ENCODE assay signal across 26 cellular contexts in the genomic region with DNA sequence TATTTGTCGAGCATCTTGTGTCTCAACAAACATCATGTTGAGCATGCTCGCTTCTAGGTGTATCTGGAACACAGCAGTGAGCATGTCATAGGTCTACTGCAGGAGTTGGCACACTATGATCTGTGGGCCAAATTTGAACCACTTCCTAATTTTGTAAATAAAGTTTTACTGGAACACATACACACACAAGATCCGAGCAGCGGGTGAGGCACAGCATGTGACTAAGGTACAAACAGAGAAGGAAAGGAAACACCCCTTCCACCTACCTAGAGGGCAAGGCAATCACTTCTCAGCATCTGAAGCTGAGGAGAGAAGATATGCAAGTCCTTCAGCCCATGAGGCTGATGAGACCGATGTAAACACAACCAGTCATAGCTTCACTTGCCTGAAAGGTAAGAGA.
"Had no signal": no experiment of that assay in that cellular context is flagged by ENCODE, and none has a peak within 500 bp of the region (broad histone marks: within the 10 kb centered on the region; RNA-seq: fewer than 3 reads in every experiment).

No MANE protein-coding gene starts in this region.

- H3K4me3 Mint-ChIP-seq: memory B cell; natural killer cell treated with Interleukin-12 subunit alpha and Interleukin-12 subunit beta and Interleukin-15 and Interleukin-18, amount 100 ng/mL, for 72 hours; neural progenitor cell; stimulated activated naive CD8-positive, alpha-beta T cell treated with anti-CD3 and anti-CD28 coated beads, Interleukin-15, amount 100 ng/mL, for 72 hours had no signal

- H3K27me3 ChIP-seq: colonic mucosa, gastrocnemius medialis, neural progenitor cell, right atrium auricular region, transverse colon, upper lobe of right lung, uterus had no signal

- H3K9ac ChIP-seq: neural progenitor cell had no signal

- H3K9me3 ChIP-seq: colonic mucosa, gastrocnemius medialis, prostate gland, right atrium auricular region, suprapubic skin, transverse colon, upper lobe of right lung, uterus had no signal

- H2AFZ ChIP-seq: neural progenitor cell had no signal

- H3K4me1 ChIP-seq: colonic mucosa, gastrocnemius medialis, prostate gland, right atrium auricular region, suprapubic skin, transverse colon, upper lobe of right lung, uterus had no signal

- H3K9me3 Mint-ChIP-seq: memory B cell, neural progenitor cell had no signal

- ATAC-seq: gastrocnemius medialis; left lobe of liver; natural killer cell treated with Interleukin-12 subunit alpha and Interleukin-12 subunit beta and Interleukin-15 and Interleukin-18, amount 100 ng/mL, for 72 hours; sciatic nerve; stimulated activated naive CD8-positive, alpha-beta T cell treated with anti-CD3 and anti-CD28 coated beads, Interleukin-15, amount 100 ng/mL, for 72 hours; upper lobe of right lung had no signal

- DNase-seq: colonic mucosa; dermis blood vessel endothelial cell; effector memory CD4-positive, alpha-beta T cell; gastrocnemius medialis; head of caudate nucleus; kidney; stimulated activated CD4-positive, alpha-beta T cell treated with anti-CD3 and anti-CD28 coated beads, Interleukin-12 subunit alpha, Interleukin-12 subunit beta, amount 100 ng/mL, for 4 hours; stimulated activated CD4-positive, alpha-beta T cell treated with anti-CD3 and anti-CD28 coated beads, Interleukin-1b, Interleukin-23, amount 100 ng/mL, for 48 hours; stimulated activated CD4-positive, alpha-beta T cell treated with anti-CD3 and anti-CD28 coated beads, Interleukin-4, amount 100 ng/mL, for 1 hour; stimulated activated CD8-positive, alpha-beta memory T cell treated with anti-CD3 and anti-CD28 coated beads, Interleukin-4, amount 100 ng/mL, for 48 hours; stimulated activated naive CD4-positive, alpha-beta T cell; stimulated activated naive CD8-positive, alpha-beta T cell treated with anti-CD3 and anti-CD28 coated beads, Interleukin-15, amount 100 ng/mL, for 72 hours; transverse colon; upper lobe of right lung; uterus had no signal

- H3K4me2 ChIP-seq: neural progenitor cell, smooth muscle cell had no signal

- H3K27ac ChIP-seq: colonic mucosa, gastrocnemius medialis, neural progenitor cell, prostate gland, right atrium auricular region, suprapubic skin, transverse colon, upper lobe of right lung, uterus had no signal

- H3K4me3 ChIP-seq: colonic mucosa, gastrocnemius medialis, lung, neural progenitor cell, prostate gland, right atrium auricular region, smooth muscle cell, suprapubic skin, transverse colon, upper lobe of right lung, uterus had no signal

- H3K36me3 ChIP-seq: colonic mucosa, gastrocnemius medialis, neural progenitor cell, prostate gland, right atrium auricular region, suprapubic skin, transverse colon, upper lobe of right lung, uterus had no signal

- H3K36me3 Mint-ChIP-seq: natural killer cell treated with Interleukin-12 subunit alpha and Interleukin-12 subunit beta and Interleukin-15 and Interleukin-18, amount 100 ng/mL, for 72 hours; neural progenitor cell had no signal

- FAIRE-seq: endothelial cell of umbilical vein, kidney had no signal

- H3K4me1 Mint-ChIP-seq: memory B cell; stimulated activated naive CD8-positive, alpha-beta T cell treated with anti-CD3 and anti-CD28 coated beads, Interleukin-15, amount 100 ng/mL, for 72 hours had no signal

- H3K27ac Mint-ChIP-seq: memory B cell; natural killer cell treated with Interleukin-12 subunit alpha and Interleukin-12 subunit beta and Interleukin-15 and Interleukin-18, amount 100 ng/mL, for 72 hours; neural progenitor cell; stimulated activated naive CD8-positive, alpha-beta T cell treated with anti-CD3 and anti-CD28 coated beads, Interleukin-15, amount 100 ng/mL, for 72 hours had no signal
